ENCODE assay signal across 8 cellular contexts in genomic region chr6:30719356-30719755, GRCh38. TPM values are rescaled to one million over a fixed set of nuclear protein-coding genes. Genes with fewer than 3 reads are reported as not detected.
DNase-seq lines count a peak whose midpoint lies in the region; ATAC-seq, FAIRE-seq and TF ChIP-seq lines count a peak whose summit lies in the region.

No MANE protein-coding gene starts in this region.

- DNase-seq in BE2C (no peak), bronchial epithelial cell (ENCODE audit: low read depth) (no peak), naive B cell (no peak), amniotic stem cell (lab: John Stamatoyannopoulos, UW) (no peak), AG08396 (ENCODE audit: low spot score) (no peak)

- H3K4me3 ChIP-seq in BE2C (ENCODE audit: low read depth, low read length) (peak overlapping the region; percentile 96), bronchial epithelial cell (ENCODE audit: low read depth, low read length) (peak overlapping the region; percentile 82)

- H3K4me1 Mint-ChIP-seq in IgD-negative memory B cell (peaks cover 34 to 48% (median 42%) of the 10 kb centered on the region in 3 donors), naive B cell (peaks cover 44 to 68% (median 52%) of the 10 kb centered on the region in 3 donors)

- no peaks in the 10 kb centered on the region for H3K9me3 ChIP-seq in BE2C

- H3K9me3 Mint-ChIP-seq in IgD-negative memory B cell (no peaks in the 10 kb centered on the region), naive B cell (no peaks in the 10 kb centered on the region)

- H3K36me3 ChIP-seq in BE2C (peaks cover 39% of the 10 kb centered on the region), bronchial epithelial cell (ENCODE audit: control insufficient read depth, insufficient read depth, low read length) (peaks cover 14% of the 10 kb centered on the region)

- H3K27me3 Mint-ChIP-seq in IgD-negative memory B cell (no peaks in the 10 kb centered on the region), naive B cell (no peaks in the 10 kb centered on the region)

- H3K36me3 Mint-ChIP-seq in IgD-negative memory B cell (peaks cover 6% of the 10 kb centered on the region), naive B cell (peaks cover 15% of the 10 kb centered on the region in 2 donors)

- no peak for FAIRE-seq in bronchial epithelial cell (lab: Jason Lieb, UNC)

- peaks cover 6% of the 10 kb centered on the region for H3K4me1 ChIP-seq in BE2C

- H3K27me3 ChIP-seq in BE2C = peaks cover 3% of the 10 kb centered on the region
- H3K27me3 ChIP-seq in bronchial epithelial cell (ENCODE audit: control insufficient read depth, insufficient read depth, low read length) = no peaks in the 10 kb centered on the region

- H3K4me3 Mint-ChIP-seq in IgD-negative memory B cell (peak overlapping the region; percentile 96 to 100 (median 98)), naive B cell (peak overlapping the region; percentile 89 to 100 (median 99))

- ATAC-seq in naive B cell (ENCODE audit: low read depth in 2 of 2) = no peak
- no peak for ATAC-seq in GM21526 (IDR thresholded peaks at IDR 0.05; ENCODE audit: low FRiP score, unreplicated experiment)
- ATAC-seq in HG03342 (IDR thresholded peaks at IDR 0.05; ENCODE audit: unreplicated experiment) = no peak

- no peak for TF ChIP-seq CTCF in BE2C (IDR thresholded peaks at IDR 0.05; ENCODE audit: low read depth, low read length)
- TF ChIP-seq CTCF in bronchial epithelial cell (IDR thresholded peaks at IDR 0.05; ENCODE audit: insufficient read depth, low read length, severe bottlenecking) = no peak

- H3K27ac Mint-ChIP-seq in IgD-negative memory B cell (peak overlapping the region; percentile 96 to 98 (median 98)), naive B cell (peak overlapping the region in 4 of 6 donors; percentile 93 to 100 (median 97))

RNA-seq across cellular contexts. Expression of gene TUBB, which starts 0.8 kb away (rescaled TPM):
- 764 TPM for polyA plus RNA-seq in BE2C (2012; ENCODE audit: insufficient read depth, insufficient read length, low read depth)
- 156 TPM for polyA plus RNA-seq in IgD-negative memory B cell
- 131 and 136 TPM in 2 replicates for total RNA-seq in bronchial epithelial cell
- 100 to 1,000 TPM in 1 of 6 donors, 10 to 100 TPM in 5; 37.9 to 104 (median 73.3) TPM for polyA plus RNA-seq in naive B cell (ENCODE audit: low read depth in 6 of 6)

RNA-seq across cellular contexts. Expression of gene MDC1, which starts 2.3 kb away (rescaled TPM):
- polyA plus RNA-seq in BE2C (2012; ENCODE audit: insufficient read depth, insufficient read length, low read depth) = 41.4 TPM
- polyA plus RNA-seq in IgD-negative memory B cell = 4.6 TPM
- total RNA-seq in bronchial epithelial cell = 2.4 and 2.7 TPM in 2 replicates
- 1 to 10 TPM; 2.0 to 8.3 (median 3.5) TPM for polyA plus RNA-seq in naive B cell (ENCODE audit: low read depth in 6 of 6)

RNA-seq across cellular contexts. Expression of gene FLOT1, which starts 23.1 kb away (rescaled TPM):
- polyA plus RNA-seq in BE2C (2012; ENCODE audit: insufficient read depth, insufficient read length, low read depth) = 190 TPM
- polyA plus RNA-seq in IgD-negative memory B cell = 97.3 TPM
- 15.1 and 20.0 TPM in 2 replicates for total RNA-seq in bronchial epithelial cell
- polyA plus RNA-seq in naive B cell (ENCODE audit: low read depth in 6 of 6) = 10 to 100 TPM; 43.5 to 65.2 (median 52.4) TPM

RNA-seq across cellular contexts. Expression of gene IER3, which starts 25.0 kb away (rescaled TPM):
- 6.2 TPM for polyA plus RNA-seq in BE2C (2012; ENCODE audit: insufficient read depth, insufficient read length, low read depth)
- polyA plus RNA-seq in IgD-negative memory B cell (0.73 TPM), naive B cell (ENCODE audit: low read depth in 6 of 6) (under 1 TPM in 1 of 6 donors, not detected in 5; 0.31 TPM)
- 186 and 279 TPM in 2 replicates for total RNA-seq in bronchial epithelial cell

RNA-seq across cellular contexts. Expression of gene NRM, which starts 28.6 kb away (rescaled TPM):
- polyA plus RNA-seq in BE2C (2012; ENCODE audit: insufficient read depth, insufficient read length, low read depth) = 58.5 TPM
- polyA plus RNA-seq in IgD-negative memory B cell (56.1 TPM), naive B cell (ENCODE audit: low read depth in 6 of 6) (10 to 100 TPM; 37.3 to 72.1 (median 45.4) TPM)
- 0.26 and 0.51 TPM in 2 replicates for total RNA-seq in bronchial epithelial cell
